ENCODE assay signal across 10 cellular contexts in the genomic region with DNA sequence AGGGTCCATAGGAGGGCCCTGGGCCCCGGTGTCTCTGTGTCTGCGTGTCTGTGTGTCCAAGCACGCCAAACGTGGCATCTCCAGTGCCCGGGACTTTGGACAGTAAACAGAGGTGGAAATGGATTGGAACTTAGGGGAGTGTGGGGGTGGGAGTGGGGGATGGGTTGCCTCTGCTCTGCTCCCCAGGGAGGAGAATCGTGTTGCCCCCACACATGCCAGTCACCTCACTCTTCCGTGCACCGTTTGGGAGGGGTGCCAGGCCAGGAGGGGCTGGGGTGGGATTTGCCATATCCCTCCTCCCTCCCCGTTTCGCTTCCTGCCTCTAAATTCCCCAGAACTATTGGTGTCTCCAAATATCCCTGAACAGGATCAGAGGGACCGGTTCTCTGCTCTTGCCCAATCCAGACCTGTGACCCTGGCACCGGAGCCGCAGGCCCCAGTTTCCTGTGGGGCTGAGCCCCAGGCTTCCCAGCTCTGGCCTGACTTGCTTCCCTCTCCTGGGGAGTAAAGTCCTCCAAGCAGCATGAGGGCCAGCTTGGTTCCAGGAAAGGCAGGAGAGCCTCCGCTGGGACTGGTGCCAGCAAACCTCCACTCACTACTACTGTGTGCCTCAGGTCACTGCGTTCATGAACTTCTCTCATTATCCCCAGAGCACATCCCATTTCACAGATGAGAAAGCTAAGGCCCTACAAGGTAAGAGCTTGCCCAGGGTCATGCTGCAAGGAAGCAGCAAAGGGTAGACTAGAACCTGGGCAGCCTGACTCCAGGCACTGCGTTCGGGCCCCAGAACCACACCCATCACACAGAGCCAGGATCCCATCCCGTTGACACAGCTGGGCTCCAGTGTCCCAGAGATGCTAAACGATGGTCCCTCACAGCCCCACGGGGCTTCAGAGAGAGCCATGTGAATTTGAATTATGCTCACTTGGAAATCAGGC. TPM values are rescaled to one million over a fixed set of nuclear protein-coding genes. Genes with fewer than 3 reads are reported as not detected.
DNase-seq lines count a peak whose midpoint lies in the region; ATAC-seq and TF ChIP-seq lines count a peak whose summit lies in the region.
"Had no signal": no experiment of that assay in that cellular context is flagged by ENCODE, and none has a peak within 500 bp of the region (broad histone marks: within the 10 kb centered on the region; RNA-seq: fewer than 3 reads in every experiment).

A gene with protein sequence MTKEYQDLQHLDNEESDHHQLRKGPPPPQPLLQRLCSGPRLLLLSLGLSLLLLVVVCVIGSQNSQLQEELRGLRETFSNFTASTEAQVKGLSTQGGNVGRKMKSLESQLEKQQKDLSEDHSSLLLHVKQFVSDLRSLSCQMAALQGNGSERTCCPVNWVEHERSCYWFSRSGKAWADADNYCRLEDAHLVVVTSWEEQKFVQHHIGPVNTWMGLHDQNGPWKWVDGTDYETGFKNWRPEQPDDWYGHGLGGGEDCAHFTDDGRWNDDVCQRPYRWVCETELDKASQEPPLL (minus strand): TSS at position 54 of the 938 bp plus-strand sequence. CDS start 807 bp downstream, outside the sequence.

- H3K9ac ChIP-seq in PC-3 (ENCODE audit: low read length) (no peak within 1 kb of the TSS), neural progenitor cell (no peak within 1 kb of the TSS)

- H3K4me1 ChIP-seq in CD8-positive, alpha-beta memory T cell (ENCODE audit: insufficient read depth, low read length), result peaks cover 17% of the 10 kb centered on the region
- H3K4me1 ChIP-seq in PC-3 (ENCODE audit: insufficient read depth, low read length) (no peaks in the 10 kb centered on the region), neural progenitor cell (peaks cover 6% of the 10 kb centered on the region), mucosa of descending colon (ENCODE audit: low read depth) (peaks cover 13% of the 10 kb centered on the region)

- H3K36me3 ChIP-seq in CD8-positive, alpha-beta memory T cell (ENCODE audit: insufficient read depth, low read length), result no peaks in the 10 kb centered on the region
- H3K36me3 ChIP-seq in PC-3 (ENCODE audit: low read depth, low read length) (no peaks in the 10 kb centered on the region), neural progenitor cell (no peaks in the 10 kb centered on the region), mucosa of descending colon (ENCODE audit: low read depth) (no peaks in the 10 kb centered on the region)

- CTCF ChIA-PET in CD8-positive, alpha-beta memory T cell (lab: Charles Lee), result interaction anchor here (1.1 kb wide), 1 partner anchor 18 kb away, joined by 3 read pairs; no protein-coding TSS in a partner anchor
- CTCF ChIA-PET in PC-3 (lab: Charles Lee), result interaction anchor here (0.7 kb wide), 1 partner anchor 35 kb away, joined by 3 read pairs; no protein-coding TSS in a partner anchor

- H3K4me2 ChIP-seq in PC-3 (ENCODE audit: low read length) (peak within 1 kb of the TSS; percentile 98), neural progenitor cell (peak within 1 kb of the TSS; percentile 96)

- peaks cover 18% of the 10 kb centered on the region for H3K27me3 ChIP-seq in CD8-positive, alpha-beta memory T cell (ENCODE audit: insufficient read depth, low read length, poor library complexity, severe bottlenecking)
- H3K27me3 ChIP-seq in PC-3 (ENCODE audit: low read length), result no peaks in the 10 kb centered on the region
- H3K27me3 ChIP-seq in neural progenitor cell, result peaks cover 43% of the 10 kb centered on the region

- ATAC-seq in PC-3 (no peak), GM18873 (IDR thresholded peaks at IDR 0.05; ENCODE audit: low FRiP score, unreplicated experiment) (no peak), mucosa of descending colon (no peak)

- no peak within 1 kb of the TSS for H3K27ac Mint-ChIP-seq in CD8-positive, alpha-beta memory T cell
- H3K27ac Mint-ChIP-seq in endothelial cell (ENCODE audit: unreplicated experiment) (peak within 1 kb of the TSS; percentile 95), neural progenitor cell (peak within 1 kb of the TSS; percentile 80)

- peaks cover 9 to 13% (median 10%) of the 10 kb centered on the region in 3 donors for H3K4me1 Mint-ChIP-seq in CD8-positive, alpha-beta memory T cell
- H3K4me1 Mint-ChIP-seq in endothelial cell (ENCODE audit: unreplicated experiment) (peaks cover 9% of the 10 kb centered on the region), neural progenitor cell (peaks cover 25% of the 10 kb centered on the region)

- H3K4me3 ChIP-seq in CD8-positive, alpha-beta memory T cell (ENCODE audit: low read length), result no peak within 1 kb of the TSS
- peak within 1 kb of the TSS; percentile 77 for H3K4me3 ChIP-seq in PC-3 (ENCODE audit: low read length)
- H3K4me3 ChIP-seq in neural progenitor cell, result peak within 1 kb of the TSS; percentile 65
- no peak within 1 kb of the TSS for H3K4me3 ChIP-seq in mucosa of descending colon

- no peak within 1 kb of the TSS for H3K27ac ChIP-seq in CD8-positive, alpha-beta memory T cell (ENCODE audit: low read depth, low read length)
- H3K27ac ChIP-seq in PC-3 (ENCODE audit: low read length), result no peak within 1 kb of the TSS
- no peak within 1 kb of the TSS for H3K27ac ChIP-seq in neural progenitor cell
- H3K27ac ChIP-seq: skin epidermis had no signal

- no peaks in the 10 kb centered on the region for H3F3A ChIP-seq in PC-3 (ENCODE audit: low read length, unreplicated experiment)
- H3F3A ChIP-seq in neural progenitor cell (ENCODE audit: low read depth), result peaks cover 23% of the 10 kb centered on the region

- intact Hi-C loops in PC-3 (cut with micrococcal nuclease), result no loop called here
- intact Hi-C loops in mucosa of descending colon (cut with DNase I, micrococcal nuclease), result no loop called here

- H3K36me3 Mint-ChIP-seq in CD8-positive, alpha-beta memory T cell, result no peaks in the 10 kb centered on the region
- peaks cover 3% of the 10 kb centered on the region for H3K36me3 Mint-ChIP-seq in endothelial cell (ENCODE audit: low read depth, unreplicated experiment)
- H3K36me3 Mint-ChIP-seq in neural progenitor cell, result no peaks in the 10 kb centered on the region

- peak within 1 kb of the TSS in 4 of 7 donors; percentile 38 to 70 (median 68) for H3K4me3 Mint-ChIP-seq in CD8-positive, alpha-beta memory T cell
- H3K4me3 Mint-ChIP-seq in endothelial cell (ENCODE audit: unreplicated experiment) (no peak within 1 kb of the TSS), neural progenitor cell (peak within 1 kb of the TSS; percentile 61)

- H3K9me3 ChIP-seq in CD8-positive, alpha-beta memory T cell (ENCODE audit: low read length), result no peaks in the 10 kb centered on the region
- H3K9me3 ChIP-seq in PC-3 (ENCODE audit: low read length) (no peaks in the 10 kb centered on the region), neural progenitor cell (ENCODE audit: low read depth) (no peaks in the 10 kb centered on the region), mucosa of descending colon (no peaks in the 10 kb centered on the region)

- POLR2A ChIA-PET in CD8-positive, alpha-beta memory T cell (lab: Charles Lee), result no interaction called here
- POLR2A ChIA-PET in PC-3 (lab: Charles Lee; ENCODE audit: unreplicated experiment), result no interaction called here

- H4K20me1 ChIP-seq in PC-3 (ENCODE audit: low read length) (no peaks in the 10 kb centered on the region), neural progenitor cell (ENCODE audit: low read depth) (no peaks in the 10 kb centered on the region)

- TF ChIP-seq CTCF in PC-3 (conservative IDR thresholded peaks at IDR 0.05; ENCODE audit: low read depth, low read length) (no peak), endothelial cell (IDR thresholded peaks at IDR 0.05; ENCODE audit: unreplicated experiment) (no peak), neural progenitor cell (IDR thresholded peaks at IDR 0.05) (no peak), mucosa of descending colon (IDR thresholded peaks at IDR 0.05) (no peak)

- no peaks in the 10 kb centered on the region for H3K9me3 Mint-ChIP-seq in CD8-positive, alpha-beta memory T cell
- H3K9me3 Mint-ChIP-seq in endothelial cell (ENCODE audit: unreplicated experiment), result no peaks in the 10 kb centered on the region
- no peaks in the 10 kb centered on the region for H3K9me3 Mint-ChIP-seq in neural progenitor cell

- peaks cover 14 to 21% of the 10 kb centered on the region in 2 donors for H3K27me3 Mint-ChIP-seq in CD8-positive, alpha-beta memory T cell
- H3K27me3 Mint-ChIP-seq in endothelial cell (ENCODE audit: unreplicated experiment) (peaks cover 4% of the 10 kb centered on the region), neural progenitor cell (ENCODE audit: insufficient read depth, low read depth) (peaks cover 3% of the 10 kb centered on the region)

- H3K79me2 ChIP-seq in PC-3 (ENCODE audit: low read length) (no peaks in the 10 kb centered on the region), neural progenitor cell (ENCODE audit: low read depth) (no peaks in the 10 kb centered on the region)

- H2AFZ ChIP-seq in PC-3 (ENCODE audit: low read length) (peak within 1 kb of the TSS; percentile 90), neural progenitor cell (replicated peaks) (peak within 1 kb of the TSS; percentile 99)

- no peaks in the 10 kb centered on the region for H3K9me2 ChIP-seq in PC-3 (replicated peaks; ENCODE audit: low read length)

- BruUV-seq in PC-3 (replicated peaks; lab: Mats Ljungman, UMichigan), result no TSS peak

- DNase-seq in CD8-positive, alpha-beta memory T cell, result no peak
- DNase-seq in PC-3 (no peak), endothelial cell (ENCODE audit: low spot score) (no peak), neural progenitor cell (ENCODE audit: low spot score) (no peak), mucosa of descending colon (no peak), NCI-H226 (no peak), NCI-H526 (lab: John Stamatoyannopoulos, UW) (no peak)
- DNase-seq: activated T-cell treated with anti-CD3 and anti-CD28 coated beads, Interleukin-2, amount 50 U/mL, for 1 hour had no signal

RNA-seq across cellular contexts. Expression of the gene that starts here (rescaled TPM):
- total RNA-seq in CD8-positive, alpha-beta memory T cell, result under 1 TPM; 0.46 to 0.55 TPM
- not detected for polyA plus RNA-seq in CD8-positive, alpha-beta memory T cell
- total RNA-seq in PC-3 (2014; rRNA removed) (0.95 and 2.2 TPM in 2 replicates), endothelial cell (ENCODE audit: unreplicated experiment) (23.9 TPM), neural progenitor cell (ENCODE audit: low replicate concordance) (3.1 and 4.4 TPM in 2 replicates), mucosa of descending colon (1 to 10 TPM in 2 of 3 donors, under 1 TPM in 1; 0.35 to 1.6 (median 1.2) TPM)

Comparison
In these comparisons a context has a peak if more than half of its experiments do, and no peak if none do; other contexts are left out.
1. H3K4me3 ChIP-seq: peak in PC-3 (single experiment) and neural progenitor cell (single experiment); none in CD8-positive, alpha-beta memory T cell (single experiment) and mucosa of descending colon (single experiment).
2. H3K27ac Mint-ChIP-seq: peak in endothelial cell (single experiment) and neural progenitor cell (single experiment); none in CD8-positive, alpha-beta memory T cell (0 of 8).